9 cellular contexts compared by ENCODE assay signal in genomic region chr4:133483600-133484246, GRCh38.
A peak's percentile ranks its signal among the peaks of the same experiment; 100 is the strongest.
DNase-seq lines count a peak whose midpoint lies in the region; FAIRE-seq and TF ChIP-seq lines count a peak whose summit lies in the region.
"Had no signal": no experiment of that assay in that cellular context is flagged by ENCODE, and none has a peak within 500 bp of the region (broad histone marks: within the 10 kb centered on the region; RNA-seq: fewer than 3 reads in every experiment).

No MANE protein-coding gene starts in this region.

- no peak overlapping the region for H4K5ac ChIP-seq in H1 (ENCODE audit: insufficient read length, low read depth, low read length)

- H3K9me3 Mint-ChIP-seq in osteocyte (ENCODE audit: unreplicated experiment): no peaks in the 10 kb centered on the region

- no peak overlapping the region for H2AFZ ChIP-seq in H1 (ENCODE audit: low read length)

- H2BK5ac ChIP-seq in H1 (ENCODE audit: low read depth, low read length): no peak overlapping the region

- no peak overlapping the region for H3K14ac ChIP-seq in H1 (ENCODE audit: insufficient read length)

- intact Hi-C loops in prostate gland (cut with DNase I): loop anchor here (10.0 kb wide), 1 partner anchor 339 kb away; the partner anchor contains the start of gene PCDH10

- H3K4me1 Mint-ChIP-seq in osteocyte (ENCODE audit: unreplicated experiment): no peaks in the 10 kb centered on the region

- H3K4me3 ChIP-seq in H1 (ENCODE audit: extremely low read depth in 1 of 4, insufficient read depth in 2 of 4, low read depth in 3 of 4, low read length in 4 of 4) (no peak overlapping the region), prostate gland (no peak overlapping the region)

- no peak overlapping the region for H2BK20ac ChIP-seq in H1 (ENCODE audit: low read length)

- CTCF ChIA-PET in H1 (lab: Charles Lee; ENCODE audit: partially characterized antibody): interaction anchor here (0.6 to 2.2 kb wide), 7 partner anchors 10 to 919 kb away, joined by 3 to 8 read pairs (median 5); no protein-coding TSS in a partner anchor

- no peak overlapping the region for H3K9ac ChIP-seq in H1 (replicated peaks in 1 of 4; ENCODE audit: extremely low read depth in 1 of 4, low read depth in 3 of 4, low read length in 3 of 4)

- H4K8ac ChIP-seq in H1 (ENCODE audit: extremely low read depth, insufficient read depth, low read length): no peak overlapping the region

- no peak overlapping the region for H3K27ac Mint-ChIP-seq in osteocyte (ENCODE audit: unreplicated experiment)
- H3K27ac Mint-ChIP-seq: activated T-cell treated with anti-CD3 and anti-CD28 coated beads, Interleukin-2, amount 50 U/mL, for 72 hours had no signal

- H3K36me3 Mint-ChIP-seq in osteocyte (ENCODE audit: unreplicated experiment): no peaks in the 10 kb centered on the region

- no peaks in the 10 kb centered on the region for H3K79me2 ChIP-seq in H1 (ENCODE audit: control insufficient read depth in 1 of 2, insufficient read depth in 2 of 2, low read length in 2 of 2)

- no peaks in the 10 kb centered on the region for H3K23me2 ChIP-seq in H1 (ENCODE audit: low read depth, low read length)

- TF ChIP-seq POLR2A in H1 (IDR thresholded peaks at IDR 0.05; ENCODE audit: control extremely low read depth in 1 of 2, low read depth in 2 of 2, low read length in 2 of 2) (no peak), prostate gland (IDR thresholded peaks at IDR 0.05) (no peak)

- H3K4me2 ChIP-seq in H1 (ENCODE audit: insufficient read depth in 1 of 2, low read depth in 2 of 2, low read length in 2 of 2): no peak overlapping the region

- H3K4ac ChIP-seq in H1 (replicated peaks; ENCODE audit: insufficient read length, low read depth, low read length): no peak overlapping the region

- no peak overlapping the region for H2BK120ac ChIP-seq in H1 (replicated peaks; ENCODE audit: low read depth, low read length)

- H3K9me3 ChIP-seq in H1 (ENCODE audit: insufficient read depth in 2 of 2, low read depth in 1 of 2, low read length in 1 of 2) (no peaks in the 10 kb centered on the region), prostate gland (no peaks in the 10 kb centered on the region)

- DNase-seq in GM13977 (ENCODE audit: low spot score): no peak
- DNase-seq in NCI-H460 (ENCODE audit: extremely low read depth, low read depth): peak; percentile 36
- DNase-seq in H1 (ENCODE audit: low read depth in 1 of 2, low spot score in 2 of 2): no peak
- DNase-seq in osteocyte (ENCODE audit: extremely low spot score, unreplicated experiment): no peak
- DNase-seq in prostate gland (ENCODE audit: low spot score): no peak
- no peak for DNase-seq in stimulated activated CD4-positive, alpha-beta T cell treated with anti-CD3 and anti-CD28 coated beads, Interleukin-1b, Interleukin-23, amount 100 ng/mL, for 48 hours
- DNase-seq in NCI-H187 (lab: John Stamatoyannopoulos, UW): no peak
- DNase-seq: activated T-cell treated with anti-CD3 and anti-CD28 coated beads, Interleukin-2, amount 50 U/mL, for 72 hours; NK-92 treated with Interleukin-12 subunit alpha and Interleukin-12 subunit beta, amount 100 ng/mL, for 24 hours had no signal

- H3K4me3 Mint-ChIP-seq in osteocyte (ENCODE audit: unreplicated experiment): no peak overlapping the region
- H3K4me3 Mint-ChIP-seq: activated T-cell treated with anti-CD3 and anti-CD28 coated beads, Interleukin-2, amount 50 U/mL, for 72 hours had no signal

- no peak overlapping the region for H2BK15ac ChIP-seq in H1 (ENCODE audit: low read length)

- no peak overlapping the region for H3K18ac ChIP-seq in H1 (ENCODE audit: extremely low read depth, low read length)

- H3K36me3 ChIP-seq in H1 (ENCODE audit: control insufficient read depth in 2 of 4, insufficient read depth in 4 of 4, low read length in 3 of 4) (no peaks in the 10 kb centered on the region), prostate gland (no peaks in the 10 kb centered on the region)

- H3K79me1 ChIP-seq in H1 (ENCODE audit: low read depth, low read length): no peaks in the 10 kb centered on the region

- H3K27ac ChIP-seq in H1 (ENCODE audit: low read depth, low read length): no peak overlapping the region
- H3K27ac ChIP-seq in prostate gland: no peak overlapping the region

- H3K27me3 ChIP-seq in H1 (replicated peaks in 1 of 4; ENCODE audit: control insufficient read depth in 3 of 4, extremely low read depth in 1 of 4, insufficient read depth in 3 of 4, low read length in 3 of 4) (no peaks in the 10 kb centered on the region; a peak in 1 of 7 replicates), prostate gland (replicated peaks; ENCODE audit: insufficient read depth) (no peaks in the 10 kb centered on the region)

- POLR2A ChIA-PET in H1 (lab: Charles Lee; ENCODE audit: partially characterized antibody): no interaction called here

- H3K4me1 ChIP-seq in H1 (replicated peaks in 1 of 4; ENCODE audit: control insufficient read depth in 3 of 4, insufficient read depth in 4 of 4, low read length in 3 of 4) (no peaks in the 10 kb centered on the region), prostate gland (replicated peaks) (no peaks in the 10 kb centered on the region)

- no peak overlapping the region for H4K91ac ChIP-seq in H1 (replicated peaks; ENCODE audit: insufficient read length, low read length)

- H2BK12ac ChIP-seq in H1 (ENCODE audit: low read depth, low read length): no peak overlapping the region

- no peak overlapping the region for H3K56ac ChIP-seq in H1 (replicated peaks; ENCODE audit: insufficient read length, low read depth, low read length)

- FAIRE-seq in H1 (lab: Jason Lieb, UNC): peak; percentile 89

- H4K20me1 ChIP-seq in H1 (replicated peaks in 1 of 2; ENCODE audit: control insufficient read depth in 1 of 2, insufficient read depth in 2 of 2, low read length in 2 of 2): no peaks in the 10 kb centered on the region

- in situ Hi-C loops in GM13977 (cut with MboI; ENCODE audit: low pct_unique_long_range_greater_than_20kb, low sequenced_read_pairs, unreplicated experiment): no loop called here

- WGBS in H1 (ENCODE audit: extremely low coverage in 1 of 2, insufficient coverage in 1 of 2, insufficient read length in 1 of 2, insufficient replicate concordance in 2 of 2, low coverage in 1 of 2, low lambda C conversion rate in 2 of 2, missing lambda C conversion rate in 1 of 2), 2 experiments: 79% methylated on average over 4 of the region's 4 CpGs; no CpG with 5 or more reads in 1 of the 2 experiments
- 64% methylated on average over 4 of the region's 4 CpGs for WGBS in prostate gland

- TF ChIP-seq RAD21 in H1 (IDR thresholded peaks at IDR 0.05 in 1 of 2, conservative IDR thresholded peaks at IDR 0.05 in 1 of 2; ENCODE audit: low read depth in 2 of 2, low read length in 2 of 2): peak; percentile 65 to 73

- TF ChIP-seq CTCF in GM13977 (IDR thresholded peaks at IDR 0.05; ENCODE audit: extremely low read depth, insufficient read depth, missing control alignments): peak; percentile 15
- TF ChIP-seq CTCF in H1 (IDR thresholded peaks at IDR 0.05; ENCODE audit: control extremely low read depth in 1 of 3, insufficient read depth in 1 of 3, low read depth in 1 of 3, low read length in 3 of 3): peak in 2 of 3 experiments; percentile 37 to 57; a peak in 2 of 4 replicates
- TF ChIP-seq CTCF in osteocyte (IDR thresholded peaks at IDR 0.05): peak; percentile 71
- TF ChIP-seq CTCF in prostate gland (IDR thresholded peaks at IDR 0.05): no peak

- no peaks in the 10 kb centered on the region for H3K27me3 Mint-ChIP-seq in osteocyte (ENCODE audit: unreplicated experiment)

- H3K23ac ChIP-seq in H1 (ENCODE audit: insufficient read length): no peak overlapping the region

- H2AK5ac ChIP-seq in H1 (ENCODE audit: low read depth, low read length): no peak overlapping the region

- TF ChIP-seq EP300 in H1 (IDR thresholded peaks at IDR 0.05; ENCODE audit: borderline replicate concordance in 1 of 2, low read depth in 2 of 2, low read length in 2 of 2): no peak

TF ChIP-seq in H1, 55 proteins besides CTCF, POLR2A, EP300 and RAD21:
- TF ChIP-seq TCF12 (IDR thresholded peaks at IDR 0.05; ENCODE audit: low read depth, low read length) (no peak), RNF2 (IDR thresholded peaks at IDR 0.05; ENCODE audit: borderline replicate concordance, low read depth, low read length, missing control alignments, poor library complexity, severe bottlenecking) (no peak), CEBPB (IDR thresholded peaks at IDR 0.05; ENCODE audit: low read depth, low read length) (0 out of 2 replicates have a peak, but pooled peaks have one; percentile 13), TEAD4 (IDR thresholded peaks at IDR 0.05; ENCODE audit: low read depth, low read length) (peak; percentile 81), CBX8 (IDR thresholded peaks at IDR 0.05; ENCODE audit: borderline replicate concordance, low read depth, low read length) (no peak)

Comparison
In these comparisons a context has a peak if more than half of its experiments do, and no peak if none do; other contexts are left out.
1. CTCF ChIP-seq: peak in GM13977 (single experiment), H1 (2 of 3) and osteocyte (single experiment); none in prostate gland (0 of 4).